In the genomic region with DNA sequence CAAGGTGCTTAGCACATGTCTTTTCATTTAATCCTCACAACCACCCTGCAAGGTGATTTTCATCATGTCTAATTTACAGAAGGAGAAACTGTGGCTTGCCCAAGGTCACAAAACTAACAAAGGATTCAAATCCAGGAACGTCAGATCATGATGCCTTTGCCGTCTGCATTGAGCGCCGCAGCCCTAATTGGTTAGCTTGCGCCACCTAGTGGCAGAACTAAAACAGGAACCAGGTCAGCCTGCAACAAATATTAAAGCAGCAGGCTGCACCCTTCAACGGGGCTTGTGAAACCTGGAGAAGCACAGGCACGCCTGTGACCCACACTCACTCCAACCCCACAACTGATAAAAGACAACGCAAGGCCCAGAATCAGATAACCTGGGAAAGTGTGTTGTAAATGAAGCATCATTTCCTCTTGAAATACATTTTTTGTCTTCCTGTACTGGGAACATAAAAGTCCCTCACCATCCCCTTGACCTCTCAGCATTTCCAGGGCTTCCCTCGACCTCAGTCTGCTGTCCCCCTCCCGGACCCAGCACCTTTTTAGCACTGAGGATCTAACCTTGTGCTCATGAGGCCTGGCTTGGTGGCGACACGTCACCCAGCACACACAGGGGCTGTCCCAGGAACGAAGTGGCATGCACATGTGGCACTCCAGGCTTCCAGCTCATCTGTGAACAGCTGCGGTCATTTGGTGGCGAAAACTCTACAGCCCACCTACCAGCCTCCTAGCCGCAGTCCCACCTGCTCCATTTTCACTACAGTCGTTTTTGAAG, we compare ENCODE assay signal across 8 cellular contexts. TPM values are rescaled to one million over a fixed set of nuclear protein-coding genes. Genes with fewer than 3 reads are reported as not detected.
DNase-seq lines count a peak whose midpoint lies in the region; ATAC-seq and TF ChIP-seq lines count a peak whose summit lies in the region.

No MANE protein-coding gene starts in this region.

- no peaks in the 10 kb centered on the region for H3K36me3 ChIP-seq in effector memory CD4-positive, alpha-beta T cell (ENCODE audit: control insufficient read depth, insufficient read depth, low read length)

- peak; percentile 91 for TF ChIP-seq CTCF in mesothelial cell of epicardium (IDR thresholded peaks at IDR 0.05; ENCODE audit: unreplicated experiment)

- H3K9me3 Mint-ChIP-seq in activated CD4-positive, alpha-beta memory T cell treated with anti-CD3 and anti-CD28 coated beads, Interleukin-2, amount 10 ng/mL, durations not matched to agents 7 days and 5 days: no peaks in the 10 kb centered on the region
- no peaks in the 10 kb centered on the region for H3K9me3 Mint-ChIP-seq in mesothelial cell of epicardium

- H3K4me3 ChIP-seq in effector memory CD4-positive, alpha-beta T cell (ENCODE audit: insufficient read depth, low read depth, low read length, poor library complexity, severe bottlenecking): no peak overlapping the region

- CTCF ChIA-PET in activated CD4-positive, alpha-beta memory T cell treated with anti-CD3 and anti-CD28 coated beads, Interleukin-2, amount 10 ng/mL, durations not matched to agents 7 days and 5 days (lab: Charles Lee): interaction anchor here (0.6 to 1.7 kb wide), 11 partner anchors 13 to 1047 kb away, joined by 3 to 17 read pairs (median 3); no protein-coding TSS in a partner anchor

- no peak overlapping the region for H3K27ac Mint-ChIP-seq in activated CD4-positive, alpha-beta memory T cell treated with anti-CD3 and anti-CD28 coated beads, Interleukin-2, amount 10 ng/mL, durations not matched to agents 7 days and 5 days
- H3K27ac Mint-ChIP-seq in mesothelial cell of epicardium: no peak overlapping the region

- H3K9me3 ChIP-seq in effector memory CD4-positive, alpha-beta T cell (ENCODE audit: control insufficient read depth, low read length): no peaks in the 10 kb centered on the region

- DNase-seq in COLO668 (lab: John Stamatoyannopoulos, UW; ENCODE audit: unreplicated experiment) (peak; percentile 72), NCI-H774 (lab: John Stamatoyannopoulos, UW) (peak; percentile 74), mesothelial cell of epicardium (ENCODE audit: low spot score in 2 of 2, unreplicated experiment in 2 of 2) (peak; percentile 56 to 82)
- peak; percentile 81 for DNase-seq in activated CD4-positive, alpha-beta memory T cell treated with anti-CD3 and anti-CD28 coated beads, Interleukin-2, amount 10 ng/mL, durations not matched to agents 7 days and 5 days
- peak; percentile 51 to 68 (median 53) for DNase-seq in effector memory CD4-positive, alpha-beta T cell
- DNase-seq in stimulated activated CD8-positive, alpha-beta memory T cell treated with anti-CD3 and anti-CD28 coated beads, Interleukin-15, amount 100 ng/mL, for 48 hours (ENCODE audit: low read depth in 2 of 2): peak; percentile 50 to 51

- H3K4me3 Mint-ChIP-seq in activated CD4-positive, alpha-beta memory T cell treated with anti-CD3 and anti-CD28 coated beads, Interleukin-2, amount 10 ng/mL, durations not matched to agents 7 days and 5 days: no peak overlapping the region
- H3K4me3 Mint-ChIP-seq in mesothelial cell of epicardium: no peak overlapping the region

- no peaks in the 10 kb centered on the region for H3K27me3 Mint-ChIP-seq in activated CD4-positive, alpha-beta memory T cell treated with anti-CD3 and anti-CD28 coated beads, Interleukin-2, amount 10 ng/mL, durations not matched to agents 7 days and 5 days
- H3K27me3 Mint-ChIP-seq in mesothelial cell of epicardium (ENCODE audit: low read depth): no peaks in the 10 kb centered on the region

- H3K4me1 Mint-ChIP-seq in activated CD4-positive, alpha-beta memory T cell treated with anti-CD3 and anti-CD28 coated beads, Interleukin-2, amount 10 ng/mL, durations not matched to agents 7 days and 5 days: peaks cover 28% of the 10 kb centered on the region
- H3K4me1 Mint-ChIP-seq in mesothelial cell of epicardium: no peaks in the 10 kb centered on the region

- POLR2A ChIA-PET in activated CD4-positive, alpha-beta memory T cell treated with anti-CD3 and anti-CD28 coated beads, Interleukin-2, amount 10 ng/mL, durations not matched to agents 7 days and 5 days (lab: Charles Lee): interaction anchor here (1.1 kb wide), 1 partner anchor 37 kb away, joined by 3 read pairs; no protein-coding TSS in a partner anchor

- no peaks in the 10 kb centered on the region for H3K27me3 ChIP-seq in effector memory CD4-positive, alpha-beta T cell (replicated peaks; ENCODE audit: control insufficient read depth, insufficient read depth, low read length, poor library complexity, severe bottlenecking)

- H3K4me1 ChIP-seq in effector memory CD4-positive, alpha-beta T cell (ENCODE audit: control insufficient read depth, insufficient read depth, low read length, poor library complexity, severe bottlenecking): no peaks in the 10 kb centered on the region

- H3K36me3 Mint-ChIP-seq in activated CD4-positive, alpha-beta memory T cell treated with anti-CD3 and anti-CD28 coated beads, Interleukin-2, amount 10 ng/mL, durations not matched to agents 7 days and 5 days (ENCODE audit: low read depth): no peaks in the 10 kb centered on the region
- H3K36me3 Mint-ChIP-seq in mesothelial cell of epicardium: no peaks in the 10 kb centered on the region

- no peak overlapping the region for H3K27ac ChIP-seq in effector memory CD4-positive, alpha-beta T cell (ENCODE audit: insufficient read depth, low read length, poor library complexity, severe bottlenecking)

- ATAC-seq in GM19452 (IDR thresholded peaks at IDR 0.05; ENCODE audit: unreplicated experiment) (peak; percentile 77), HG03521 (IDR thresholded peaks at IDR 0.05; ENCODE audit: unreplicated experiment) (peak; percentile 69)

RNA-seq across cellular contexts. Expression of a gene that starts 17.3 kb away (rescaled TPM):
- 10 to 100 TPM; 16.7 to 19.8 TPM for total RNA-seq in activated CD4-positive, alpha-beta memory T cell treated with anti-CD3 and anti-CD28 coated beads, Interleukin-2, amount 10 ng/mL, durations not matched to agents 7 days and 5 days
- 15.4 to 19.3 TPM (median 17.2 TPM) in 3 replicates for total RNA-seq in mesothelial cell of epicardium

RNA-seq across cellular contexts. Expression of a gene that starts 17.5 kb away (rescaled TPM):
- total RNA-seq in activated CD4-positive, alpha-beta memory T cell treated with anti-CD3 and anti-CD28 coated beads, Interleukin-2, amount 10 ng/mL, durations not matched to agents 7 days and 5 days: 10 to 100 TPM; 26.9 to 27.1 TPM
- 10.6 to 13.2 TPM (median 12.3 TPM) in 3 replicates for total RNA-seq in mesothelial cell of epicardium
